ENCODE assay signal across 8 cellular contexts in the genomic region with DNA sequence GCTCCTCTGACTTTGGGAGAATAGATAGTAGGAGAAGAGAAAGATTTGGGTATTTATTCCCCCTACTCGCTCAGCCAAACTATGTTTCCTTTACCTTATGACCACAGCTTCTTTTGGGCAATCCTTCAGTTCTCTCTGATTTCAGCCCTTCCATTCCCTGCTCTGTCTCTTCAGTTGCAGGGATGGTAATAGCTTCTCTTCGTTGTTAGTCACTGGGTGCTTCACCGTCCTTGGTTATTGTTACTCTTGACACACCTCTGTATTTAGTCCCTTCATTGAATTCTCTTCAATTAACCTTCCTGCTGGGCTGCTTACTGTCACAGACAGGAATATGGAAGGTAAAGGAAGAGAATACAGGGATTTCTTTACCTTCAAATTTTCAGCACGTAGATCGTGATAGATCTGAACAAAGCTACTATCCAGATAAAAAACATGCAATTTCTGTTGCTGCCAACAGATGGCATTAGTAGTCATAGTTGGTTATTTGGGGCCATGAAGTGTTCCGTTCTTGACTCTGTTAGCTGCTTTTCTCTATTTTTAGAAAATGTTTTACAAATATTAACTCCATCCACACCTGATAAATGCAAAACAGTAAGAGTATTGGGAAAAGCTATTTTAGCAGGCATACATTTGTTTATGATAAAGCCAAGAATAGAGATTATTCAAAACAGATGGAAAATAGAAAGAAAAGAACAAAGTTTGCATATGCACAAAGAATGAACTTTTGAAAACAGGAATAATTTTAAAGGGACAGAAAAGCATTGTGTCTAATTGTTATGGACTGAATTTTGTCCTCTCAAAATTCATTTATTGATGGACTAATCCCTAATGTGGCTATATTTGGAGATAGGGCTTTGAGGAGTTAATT. TPM values are rescaled to one million over a fixed set of nuclear protein-coding genes. Genes with fewer than 3 reads are reported as not detected.
DNase-seq lines count a peak whose midpoint lies in the region; ATAC-seq, FAIRE-seq and TF ChIP-seq lines count a peak whose summit lies in the region.

No MANE protein-coding gene starts in this region.

- no peak overlapping the region for H3K9ac ChIP-seq in keratinocyte (ENCODE audit: control insufficient read depth, extremely low read depth, insufficient read depth, low read length)
- peak overlapping the region in 2 of 5 donors; percentile 6 to 17 for H3K9ac ChIP-seq in subcutaneous abdominal adipose tissue (ENCODE audit: low read length in 5 of 5)

- intact Hi-C loops in breast epithelium (cut with DNase I; ENCODE audit: low total_unique reads), result no loop called here

- H3K4me3 ChIP-seq in breast epithelium (peak overlapping the region in 2 of 3 donors; percentile 34 to 52), keratinocyte (ENCODE audit: control insufficient read depth in 2 of 3, extremely low read depth in 1 of 3, insufficient read depth in 2 of 3, low read depth in 1 of 3, low read length in 3 of 3) (no peak overlapping the region), subcutaneous abdominal adipose tissue (ENCODE audit: low read depth in 1 of 5, low read length in 5 of 5) (peak overlapping the region in 4 of 5 donors; percentile 29 to 56 (median 46))

- ATAC-seq in GM19452 (IDR thresholded peaks at IDR 0.05; ENCODE audit: unreplicated experiment) (peak; percentile 86), HG03460 (IDR thresholded peaks at IDR 0.05; ENCODE audit: unreplicated experiment) (peak; percentile 79)

- H3K9me3 ChIP-seq in breast epithelium (no peaks in the 10 kb centered on the region), keratinocyte (ENCODE audit: control insufficient read depth, low read depth, low read length) (no peaks in the 10 kb centered on the region), subcutaneous abdominal adipose tissue (ENCODE audit: control insufficient read depth in 5 of 5, low read length in 5 of 5) (no peaks in the 10 kb centered on the region)

- H3K79me2 ChIP-seq in keratinocyte (ENCODE audit: control insufficient read depth, insufficient read depth, low read length), result no peaks in the 10 kb centered on the region

- H3K27ac ChIP-seq in breast epithelium, result no peak overlapping the region
- no peak overlapping the region for H3K27ac ChIP-seq in keratinocyte (ENCODE audit: control insufficient read depth, insufficient read depth, low read length)
- no peak overlapping the region for H3K27ac ChIP-seq in subcutaneous abdominal adipose tissue (ENCODE audit: low read depth, low read length)

- DNase-seq in DMS79 (lab: John Stamatoyannopoulos, UW) (peak; percentile 17), NCI-H748 (lab: John Stamatoyannopoulos, UW; ENCODE audit: unreplicated experiment) (peak; percentile 57), breast epithelium (ENCODE audit: low spot score in 2 of 2) (no peak), keratinocyte (ENCODE audit: low read depth, low spot score) (no peak), HK-2 (ENCODE audit: unreplicated experiment) (no peak)

- H3K36me3 ChIP-seq in breast epithelium (no peaks in the 10 kb centered on the region), keratinocyte (ENCODE audit: control insufficient read depth in 2 of 2, extremely low read depth in 1 of 2, insufficient read depth in 2 of 2, low read length in 2 of 2) (no peaks in the 10 kb centered on the region), subcutaneous abdominal adipose tissue (ENCODE audit: control insufficient read depth in 5 of 5, insufficient read depth in 5 of 5, low read length in 5 of 5) (no peaks in the 10 kb centered on the region)

- peak; percentile 74 for FAIRE-seq in keratinocyte (lab: Jason Lieb, UNC)

- TF ChIP-seq CTCF in breast epithelium (IDR thresholded peaks at IDR 0.05), result peak; percentile 50 to 66 (median 62)
- peak in 2 of 3 experiments; percentile 57 to 71 for TF ChIP-seq CTCF in keratinocyte (optimal IDR thresholded peaks at IDR 0.05 in 1 of 3, IDR thresholded peaks at IDR 0.05 in 1 of 3, conservative IDR thresholded peaks at IDR 0.05 in 1 of 3; ENCODE audit: extremely low read depth in 1 of 3, insufficient read depth in 2 of 3, low read length in 3 of 3)

- H3K27me3 ChIP-seq in breast epithelium (no peaks in the 10 kb centered on the region), keratinocyte (ENCODE audit: control insufficient read depth, extremely low read depth, insufficient read depth, low read length) (no peaks in the 10 kb centered on the region), subcutaneous abdominal adipose tissue (ENCODE audit: control insufficient read depth in 5 of 5, insufficient read depth in 4 of 5, low read length in 5 of 5) (no peaks in the 10 kb centered on the region)

- dilution Hi-C loops in keratinocyte (cut with MboI; ENCODE audit: extremely low pct_ligation_motif_present, low sequenced_read_pairs), result no loop called here

- peak overlapping the region; percentile 69 for H3K4me2 ChIP-seq in keratinocyte (ENCODE audit: control insufficient read depth, extremely low read depth, insufficient read depth, low read depth, low read length)

- peak overlapping the region; percentile 70 for H2AFZ ChIP-seq in keratinocyte (ENCODE audit: control insufficient read depth, low read length)

- TF ChIP-seq POLR2A in breast epithelium (IDR thresholded peaks at IDR 0.05), result no peak

- no peaks in the 10 kb centered on the region for H4K20me1 ChIP-seq in keratinocyte (ENCODE audit: control insufficient read depth, extremely low read depth, insufficient read depth, low read length)

- H3K9me1 ChIP-seq in keratinocyte (ENCODE audit: control insufficient read depth, extremely low read depth, insufficient read depth, low read length), result no peaks in the 10 kb centered on the region

- H3K4me1 ChIP-seq in breast epithelium (no peaks in the 10 kb centered on the region), keratinocyte (ENCODE audit: control insufficient read depth, extremely low read depth, insufficient read depth, low read length) (no peaks in the 10 kb centered on the region), subcutaneous abdominal adipose tissue (ENCODE audit: control insufficient read depth in 5 of 5, insufficient read depth in 5 of 5, low read length in 5 of 5) (peaks cover 0 to 5% (median 4%) of the 10 kb centered on the region in 5 donors)

RNA-seq across cellular contexts. Expression of gene PTTG1IP2, which starts 14.0 kb away (rescaled TPM):
- not detected for total RNA-seq in breast epithelium
- polyA plus RNA-seq in keratinocyte, result not detected in 3 replicates
- polyA plus RNA-seq in keratinocyte (2011; ENCODE audit: low read depth), result not detected
- polyA plus RNA-seq in keratinocyte (2011; cell fraction: cytosol; rRNA removed), result not detected in 2 replicates
- not detected in 2 replicates for polyA plus RNA-seq in keratinocyte (2011; cell fraction: nucleus; rRNA removed)
- polyA plus RNA-seq in keratinocyte (2012; ENCODE audit: low replicate concordance), result not detected in 2 replicates
- polyA minus RNA-seq in keratinocyte, result not detected in 3 replicates
- polyA minus RNA-seq in keratinocyte (2011; cell fraction: cytosol; rRNA and poly(A)+ RNA removed), result not detected
- polyA minus RNA-seq in keratinocyte (2011; cell fraction: nucleus; rRNA and poly(A)+ RNA removed), result not detected in 2 replicates

RNA-seq across cellular contexts. Expression of gene CLDN12, which starts 52.1 kb away (rescaled TPM):
- total RNA-seq in breast epithelium, result 10 to 100 TPM; 21.6 to 52.8 (median 43.3) TPM
- polyA plus RNA-seq in keratinocyte, result 59.5 to 71.5 TPM (median 62.5 TPM) in 3 replicates
- 9.6 TPM for polyA plus RNA-seq in keratinocyte (2011; ENCODE audit: low read depth)
- 21.5 and 33.6 TPM in 2 replicates for polyA plus RNA-seq in keratinocyte (2011; cell fraction: cytosol; rRNA removed)
- polyA plus RNA-seq in keratinocyte (2011; cell fraction: nucleus; rRNA removed), result 129 and 133 TPM in 2 replicates
- polyA plus RNA-seq in keratinocyte (2012; ENCODE audit: low replicate concordance), result 20.2 and 24.6 TPM in 2 replicates
- 146 to 209 TPM (median 160 TPM) in 3 replicates for polyA minus RNA-seq in keratinocyte
- polyA minus RNA-seq in keratinocyte (2011; cell fraction: cytosol; rRNA and poly(A)+ RNA removed), result 35.3 TPM
- 70.4 and 114 TPM in 2 replicates for polyA minus RNA-seq in keratinocyte (2011; cell fraction: nucleus; rRNA and poly(A)+ RNA removed)

Comparison
In these comparisons a context has a peak if more than half of its experiments do, and no peak if none do; other contexts are left out.
1. DNase-seq: peak in DMS79 (single experiment) and NCI-H748 (single experiment); none in breast epithelium (0 of 2), keratinocyte (single experiment) and HK-2 (single experiment).
2. H3K4me3 ChIP-seq: peak in breast epithelium (2 of 3) and subcutaneous abdominal adipose tissue (4 of 5); none in keratinocyte (0 of 3).